Comparison of ENCODE assay signal across 18 cellular contexts in the genomic region with DNA sequence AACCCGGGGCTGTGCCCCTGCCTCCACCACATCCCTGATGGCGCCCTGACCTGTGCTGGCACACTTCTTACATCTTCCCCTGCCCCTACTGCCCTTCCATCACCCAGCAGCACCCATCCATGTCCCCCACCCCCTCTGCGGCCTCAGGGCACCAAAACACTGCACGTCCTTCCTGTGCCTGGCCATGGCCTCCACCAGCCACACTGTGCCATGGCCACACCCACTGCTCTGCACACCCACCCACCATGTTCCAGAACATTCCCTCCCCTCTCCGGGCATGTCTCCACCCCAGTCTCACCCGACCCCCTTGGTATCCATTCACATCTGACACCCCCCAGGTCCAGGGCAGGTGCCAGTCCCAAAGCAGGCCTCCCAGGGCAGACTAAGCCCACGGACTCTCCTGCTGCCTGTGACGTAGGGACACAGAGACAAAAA. TPM values are rescaled to one million over a fixed set of nuclear protein-coding genes. Genes with fewer than 3 reads are reported as not detected.
A peak's percentile ranks its signal among the peaks of the same experiment; 100 is the strongest.
DNase-seq lines count a peak whose midpoint lies in the region; ATAC-seq and TF ChIP-seq lines count a peak whose summit lies in the region.
"Had no signal": no experiment of that assay in that cellular context is flagged by ENCODE, and none has a peak within 500 bp of the region (broad histone marks: within the 10 kb centered on the region; RNA-seq: fewer than 3 reads in every experiment).

No MANE protein-coding gene starts in this region.

- no peaks in the 10 kb centered on the region for H3K27me3 ChIP-seq in WERI-Rb-1 (ENCODE audit: insufficient read depth, low read depth, severe bottlenecking)
- H3K27me3 ChIP-seq in lower lobe of right lung (ENCODE audit: low read depth), result no peaks in the 10 kb centered on the region
- H3K27me3 ChIP-seq: Peyer's patch had no signal

- H3K36me3 ChIP-seq in WERI-Rb-1, result peaks cover 82% of the 10 kb centered on the region
- peaks cover 26% of the 10 kb centered on the region for H3K36me3 ChIP-seq in lower lobe of right lung

- H3K9me3 ChIP-seq in WERI-Rb-1 (ENCODE audit: severe bottlenecking), result peaks cover 17% of the 10 kb centered on the region
- peaks cover 15% of the 10 kb centered on the region for H3K9me3 ChIP-seq in lower lobe of right lung

- H3K4me3 ChIP-seq in WERI-Rb-1 (ENCODE audit: low read depth, low read length), result no peak overlapping the region
- H3K4me3 ChIP-seq in lower lobe of right lung, result no peak overlapping the region
- H3K4me3 ChIP-seq: GM23338, Peyer's patch, SK-N-MC had no signal

- no peaks in the 10 kb centered on the region for H3K4me1 ChIP-seq in lower lobe of right lung
- H3K4me1 ChIP-seq: Peyer's patch had no signal

- H3K27ac ChIP-seq in WERI-Rb-1 (no peak overlapping the region), lower lobe of right lung (no peak overlapping the region)
- H3K27ac ChIP-seq: Peyer's patch, SK-N-MC had no signal

- no peak for TF ChIP-seq CTCF in WERI-Rb-1 (IDR thresholded peaks at IDR 0.05; ENCODE audit: low read depth, low read length)
- TF ChIP-seq CTCF in lower lobe of right lung (IDR thresholded peaks at IDR 0.05), result no peak

- intact Hi-C loops in lower lobe of right lung (cut with DNase I), result no loop called here

- ATAC-seq in lower lobe of right lung, result no peak
- no peak for ATAC-seq in HG03354 (IDR thresholded peaks at IDR 0.05; ENCODE audit: poor library complexity, severe bottlenecking, unreplicated experiment)

- DNase-seq in stimulated activated CD4-positive, alpha-beta T cell treated with anti-CD3 and anti-CD28 coated beads, Interleukin-4, amount 100 ng/mL, for 1 hour, result peak; percentile 0
- DNase-seq in stimulated activated CD4-positive, alpha-beta T cell treated with anti-CD3 and anti-CD28 coated beads, Interleukin-15, amount 100 ng/mL, for 24 hours, result no peak
- peak; percentile 4 for DNase-seq in WERI-Rb-1
- DNase-seq in lower lobe of right lung, result peak; percentile 35
- no peak for DNase-seq in NCI-H526 (lab: John Stamatoyannopoulos, UW)
- DNase-seq in HuH-7.5 (ENCODE audit: low spot score), result no peak
- DNase-seq: DMS153, GDM1, KG1, NCI-H1105 treated with DMSO at 0.1 percent for 48 hours, NCI-H1694, NCI-H2081 treated with DMSO at 0.1 percent for 48 hours, NCI-H446 treated with DMSO at 0.1 percent for 48 hours, SHP77 had no signal

RNA-seq across cellular contexts. Expression of gene JAG2, which starts 24.3 kb away (rescaled TPM):
- 29.2 TPM for total RNA-seq in lower lobe of right lung

RNA-seq across cellular contexts. Expression of gene NUDT14, which starts 36.9 kb away (rescaled TPM):
- 54.5 TPM for total RNA-seq in lower lobe of right lung

Comparison
In these comparisons a context has a peak if more than half of its experiments do, and no peak if none do; other contexts are left out.
1. DNase-seq: peak in stimulated activated CD4-positive, alpha-beta T cell treated with anti-CD3 and anti-CD28 coated beads, Interleukin-4, amount 100 ng/mL, for 1 hour (single experiment), WERI-Rb-1 (single experiment) and lower lobe of right lung (single experiment); none in stimulated activated CD4-positive, alpha-beta T cell treated with anti-CD3 and anti-CD28 coated beads, Interleukin-15, amount 100 ng/mL, for 24 hours (single experiment), NCI-H526 (0 of 2) and HuH-7.5 (single experiment).